In the genomic region with DNA sequence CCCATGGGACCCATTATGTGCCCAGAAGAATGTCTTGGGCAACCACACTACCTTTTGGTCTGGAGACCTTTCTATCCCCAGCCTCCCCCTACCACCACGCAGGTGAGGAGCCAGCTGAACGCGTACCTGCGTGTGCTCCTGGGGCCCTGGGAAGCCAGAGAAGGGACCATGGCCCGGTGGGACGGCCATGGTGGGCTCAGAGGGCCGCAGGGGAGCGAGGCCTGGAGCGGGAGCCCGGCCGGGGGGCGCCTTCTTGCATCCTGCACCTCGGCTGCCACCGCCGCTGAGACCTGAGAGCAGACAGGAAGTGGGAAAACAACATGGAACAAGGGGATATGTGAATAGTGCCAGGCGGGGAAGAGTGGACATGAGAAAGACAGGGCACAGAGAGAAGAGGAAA, we compare ENCODE assay signal across 17 cellular contexts. TPM values are rescaled to one million over a fixed set of nuclear protein-coding genes. Genes with fewer than 3 reads are reported as not detected.
DNase-seq lines count a peak whose midpoint lies in the region; ATAC-seq and TF ChIP-seq lines count a peak whose summit lies in the region.
"Had no signal": no experiment of that assay in that cellular context is flagged by ENCODE, and none has a peak within 500 bp of the region (broad histone marks: within the 10 kb centered on the region; RNA-seq: fewer than 3 reads in every experiment).

No MANE protein-coding gene starts in this region.

- no peak overlapping the region for H3K14ac ChIP-seq in H9 (ENCODE audit: insufficient read depth, low read length)

- H2BK5ac ChIP-seq in H9 (ENCODE audit: insufficient read length, low read length) = no peak overlapping the region

- H2AK5ac ChIP-seq in H9 (ENCODE audit: insufficient read length, low read length) = no peak overlapping the region

- WGBS in H9 (ENCODE audit: extremely low coverage, insufficient read length, low lambda C conversion rate) = no CpG with 5 or more reads among the region's 16 CpGs
- 87 to 90% methylated on average over 16 of the region's 16 CpGs for WGBS in GM23248 (ENCODE audit: low coverage in 1 of 2, low lambda C conversion rate in 2 of 2, missing lambda C conversion rate in 2 of 2), 2 experiments

- H3K36me3 ChIP-seq in CD4-positive, CD25-positive, alpha-beta regulatory T cell (ENCODE audit: control insufficient read depth, insufficient read depth, low read length) = peaks cover 48% of the 10 kb centered on the region
- peaks cover 25% of the 10 kb centered on the region for H3K36me3 ChIP-seq in GM23248 (ENCODE audit: low read depth)

- H3K27me3 ChIP-seq in CD4-positive, CD25-positive, alpha-beta regulatory T cell (ENCODE audit: control insufficient read depth, insufficient read depth, low read length) = no peaks in the 10 kb centered on the region
- H3K27me3 ChIP-seq in H9 (ENCODE audit: insufficient read depth, low read length) (no peaks in the 10 kb centered on the region), GM23248 (replicated peaks; ENCODE audit: insufficient read depth) (no peaks in the 10 kb centered on the region)
- H3K27me3 ChIP-seq: right lobe of liver had no signal

- peaks cover 0 to 2% (median 0%) of the 10 kb centered on the region in 7 donors for H3K9me3 Mint-ChIP-seq in CD4-positive, CD25-positive, alpha-beta regulatory T cell
- H3K9me3 Mint-ChIP-seq in H9 (no peaks in the 10 kb centered on the region), nephron progenitor cell (no peaks in the 10 kb centered on the region)
- H3K9me3 Mint-ChIP-seq in central memory CD8-positive, alpha-beta T cell = no peaks in the 10 kb centered on the region

- H3K27me3 Mint-ChIP-seq in CD4-positive, CD25-positive, alpha-beta regulatory T cell = no peaks in the 10 kb centered on the region
- H3K27me3 Mint-ChIP-seq in H9 (ENCODE audit: low read depth) (no peaks in the 10 kb centered on the region), nephron progenitor cell (ENCODE audit: low read depth, poor library complexity) (no peaks in the 10 kb centered on the region)
- no peaks in the 10 kb centered on the region for H3K27me3 Mint-ChIP-seq in central memory CD8-positive, alpha-beta T cell

- peak overlapping the region in 3 of 4 donors; percentile 77 to 94 (median 82) for H3K4me3 Mint-ChIP-seq in CD4-positive, CD25-positive, alpha-beta regulatory T cell
- H3K4me3 Mint-ChIP-seq in H9 = no peak overlapping the region
- H3K4me3 Mint-ChIP-seq in central memory CD8-positive, alpha-beta T cell = peak overlapping the region; percentile 70
- H3K4me3 Mint-ChIP-seq in nephron progenitor cell = peak overlapping the region; percentile 92

- H3K4ac ChIP-seq in H9 (ENCODE audit: low read depth, low read length) = no peak overlapping the region

- H2BK120ac ChIP-seq in H9 (ENCODE audit: low read depth, low read length, poor library complexity, severe bottlenecking) = no peak overlapping the region

- no peak overlapping the region for H4K8ac ChIP-seq in H9 (replicated peaks; ENCODE audit: insufficient read length, low read depth, low read length)

- no peak for DNase-seq in CD4-positive, CD25-positive, alpha-beta regulatory T cell
- no peak for DNase-seq in H9
- no peak for DNase-seq in central memory CD8-positive, alpha-beta T cell (ENCODE audit: low spot score in 2 of 2)
- no peak for DNase-seq in nephron progenitor cell
- DNase-seq in GM23248 = no peak
- no peak for DNase-seq in Right ventricle myocardium superior
- no peak for DNase-seq in putamen (ENCODE audit: low spot score)
- no peak for DNase-seq in NCI-H2227 (lab: John Stamatoyannopoulos, UW; ENCODE audit: unreplicated experiment)
- DNase-seq: KBM-7, mucosa of descending colon, NCI-H510A, PC-3, right lobe of liver had no signal

- peaks cover 35% of the 10 kb centered on the region for H3K36me3 Mint-ChIP-seq in CD4-positive, CD25-positive, alpha-beta regulatory T cell
- H3K36me3 Mint-ChIP-seq in H9 (ENCODE audit: insufficient read depth in 1 of 3, low read depth in 3 of 3) (peaks cover 19 to 66% (median 49%) of the 10 kb centered on the region in 3 experiments), nephron progenitor cell (ENCODE audit: low read depth) (peaks cover 63% of the 10 kb centered on the region)
- peaks cover 46% of the 10 kb centered on the region for H3K36me3 Mint-ChIP-seq in central memory CD8-positive, alpha-beta T cell (ENCODE audit: insufficient read depth)

- no peaks in the 10 kb centered on the region for H3K79me1 ChIP-seq in H9 (ENCODE audit: insufficient read depth, low read depth, low read length, poor library complexity, severe bottlenecking)

- no peaks in the 10 kb centered on the region for H3K79me2 ChIP-seq in H9 (ENCODE audit: insufficient read depth, low read length)
- H3K79me2 ChIP-seq in GM23248 (ENCODE audit: insufficient read depth) = peaks cover 29% of the 10 kb centered on the region

- in situ Hi-C loops in GM23248 (cut with MboI) = no loop called here

- no peak overlapping the region for H3T11ph ChIP-seq in H9 (ENCODE audit: low read length)

- no peaks in the 10 kb centered on the region for H3K9me2 ChIP-seq in GM23248 (ENCODE audit: insufficient read depth)

- no peak overlapping the region for H3K4me2 ChIP-seq in H9 (ENCODE audit: insufficient read depth, insufficient read length, low read length)
- no peak overlapping the region for H3K4me2 ChIP-seq in GM23248 (ENCODE audit: unreplicated experiment)

- H4K91ac ChIP-seq in H9 (ENCODE audit: insufficient read length, low read depth, low read length) = no peak overlapping the region

- 0 out of 2 replicates have a peak, but pooled peaks cover 8% of the 10 kb centered on the region for H3F3A ChIP-seq in GM23248 (ENCODE audit: insufficient read depth)

- no peak overlapping the region for H4K5ac ChIP-seq in H9 (ENCODE audit: insufficient read length, low read depth, low read length)

- no peak for ATAC-seq in CD4-positive, CD25-positive, alpha-beta regulatory T cell (ENCODE audit: low read depth in 2 of 2)
- ATAC-seq in central memory CD8-positive, alpha-beta T cell (replicated peaks; ENCODE audit: extremely low read depth, poor library complexity, severe bottlenecking) = no peak
- no peak for ATAC-seq in Right ventricle myocardium superior (ENCODE audit: poor library complexity)
- ATAC-seq: mucosa of descending colon, PC-3, right lobe of liver had no signal

- no peak overlapping the region for H3K4me3 ChIP-seq in CD4-positive, CD25-positive, alpha-beta regulatory T cell (ENCODE audit: low read depth, low read length)
- H3K4me3 ChIP-seq in GM23248 = no peak overlapping the region
- H3K4me3 ChIP-seq: mucosa of descending colon, right lobe of liver had no signal

- H3K23ac ChIP-seq in H9 (ENCODE audit: insufficient read length, low read depth, low read length) = no peak overlapping the region

- peaks cover 28% of the 10 kb centered on the region for H3K4me1 ChIP-seq in CD4-positive, CD25-positive, alpha-beta regulatory T cell (ENCODE audit: control insufficient read depth, insufficient read depth, low read length, poor library complexity, severe bottlenecking)
- H3K4me1 ChIP-seq in H9 (ENCODE audit: insufficient read depth, low read length) (no peaks in the 10 kb centered on the region), GM23248 (ENCODE audit: insufficient read depth) (peaks cover 11% of the 10 kb centered on the region; the same call in 1 of the 2 replicates)

- no peaks in the 10 kb centered on the region for H3K9me3 ChIP-seq in CD4-positive, CD25-positive, alpha-beta regulatory T cell (ENCODE audit: control insufficient read depth in 2 of 2, low read length in 2 of 2)
- H3K9me3 ChIP-seq in H9 (ENCODE audit: control insufficient read depth, low read depth, low read length) (no peaks in the 10 kb centered on the region), GM23248 (ENCODE audit: low read depth) (no peaks in the 10 kb centered on the region)
- H3K9me3 ChIP-seq: mucosa of descending colon, right lobe of liver had no signal

- no peak overlapping the region for H2BK12ac ChIP-seq in H9 (ENCODE audit: insufficient read length, low read depth, low read length)

- TF ChIP-seq CTCF in H9 (conservative IDR thresholded peaks at IDR 0.05) = no peak
- no peak for TF ChIP-seq CTCF in nephron progenitor cell (IDR thresholded peaks at IDR 0.05)

- no peaks in the 10 kb centered on the region for H4K20me1 ChIP-seq in H9 (ENCODE audit: control insufficient read depth, insufficient read depth, insufficient read length)
- H4K20me1 ChIP-seq in GM23248 (ENCODE audit: insufficient read depth) = no peaks in the 10 kb centered on the region

- no peak overlapping the region for H3K27ac ChIP-seq in CD4-positive, CD25-positive, alpha-beta regulatory T cell (ENCODE audit: insufficient read depth, low read length, poor library complexity, severe bottlenecking)
- H3K27ac ChIP-seq in H9 (ENCODE audit: insufficient read length, low read depth, low read length) (no peak overlapping the region), GM23248 (no peak overlapping the region)
- H3K27ac ChIP-seq: right lobe of liver had no signal

- peaks cover 5 to 36% (median 28%) of the 10 kb centered on the region in 4 donors for H3K4me1 Mint-ChIP-seq in CD4-positive, CD25-positive, alpha-beta regulatory T cell
- H3K4me1 Mint-ChIP-seq in H9 (peaks cover 18 to 19% of the 10 kb centered on the region in 2 experiments), nephron progenitor cell (peaks cover 41% of the 10 kb centered on the region)
- peaks cover 49% of the 10 kb centered on the region for H3K4me1 Mint-ChIP-seq in central memory CD8-positive, alpha-beta T cell

- intact Hi-C loops in Right ventricle myocardium superior (cut with DNase I) = no loop called here

- H3K9ac ChIP-seq in H9 (ENCODE audit: extremely low read depth, insufficient read length, low read length) = no peak overlapping the region
- H3K9ac ChIP-seq in GM23248 = no peak overlapping the region

- H3K18ac ChIP-seq in H9 (ENCODE audit: insufficient read length, low read depth, low read length) = no peak overlapping the region

- H3K27ac Mint-ChIP-seq in CD4-positive, CD25-positive, alpha-beta regulatory T cell = peak overlapping the region; percentile 26 to 93 (median 88)
- peak overlapping the region in 2 of 3 experiments; percentile 35 to 85; a peak in 3 of 7 replicates for H3K27ac Mint-ChIP-seq in H9
- H3K27ac Mint-ChIP-seq in central memory CD8-positive, alpha-beta T cell (ENCODE audit: low read depth) = peak overlapping the region; percentile 90
- H3K27ac Mint-ChIP-seq in nephron progenitor cell = peak overlapping the region; percentile 69

- no peaks in the 10 kb centered on the region for H3K23me2 ChIP-seq in H9 (ENCODE audit: insufficient read length, low read depth, low read length, poor library complexity, severe bottlenecking)

- no peak overlapping the region for H2BK15ac ChIP-seq in H9 (ENCODE audit: low read depth, low read length)

- no peak overlapping the region for H2BK20ac ChIP-seq in H9 (ENCODE audit: low read depth, low read length, poor library complexity, severe bottlenecking)

- H2AFZ ChIP-seq in H9 (ENCODE audit: low read length) = no peak overlapping the region
- H2AFZ ChIP-seq in GM23248 = no peak overlapping the region

- H3K56ac ChIP-seq in H9 (ENCODE audit: insufficient read length, low read depth, low read length) = no peak overlapping the region

RNA-seq across cellular contexts. Expression of gene DYRK1B, which starts 2.3 kb away (rescaled TPM):
- 32.6 TPM for total RNA-seq in CD4-positive, CD25-positive, alpha-beta regulatory T cell
- polyA plus RNA-seq in CD4-positive, CD25-positive, alpha-beta regulatory T cell = 10 to 100 TPM in 3 of 4 donors, 1 to 10 TPM in 1; 7.2 to 12.8 (median 10.5) TPM
- total RNA-seq in H9 (2021) (13.6 and 14.3 TPM in 2 replicates), Right ventricle myocardium superior (16.8 TPM)
- 9.4 and 11.1 TPM in 2 replicates for total RNA-seq in GM23248 (2014; rRNA removed; shearing (Covaris generic))
- polyA plus RNA-seq in GM23248 (2016; fragmentation: Nextera tagmentation; extraction: Ambion mirVana) = 14.9 and 15.0 TPM in 2 replicates

RNA-seq across cellular contexts. Expression of gene FBL, which starts 14.5 kb away (rescaled TPM):
- total RNA-seq in CD4-positive, CD25-positive, alpha-beta regulatory T cell = 194 TPM
- 100 to 1,000 TPM; 142 to 186 (median 166) TPM for polyA plus RNA-seq in CD4-positive, CD25-positive, alpha-beta regulatory T cell
- total RNA-seq in H9 (2021) (621 and 625 TPM in 2 replicates), Right ventricle myocardium superior (52.9 TPM)
- total RNA-seq in GM23248 (2014; rRNA removed; shearing (Covaris generic)) = 59.3 and 66.9 TPM in 2 replicates
- polyA plus RNA-seq in GM23248 (2016; fragmentation: Nextera tagmentation; extraction: Ambion mirVana) = 61.1 and 63.9 TPM in 2 replicates

RNA-seq across cellular contexts. Expression of gene LEUTX, which starts 53.0 kb away (rescaled TPM):
- not detected for total RNA-seq in CD4-positive, CD25-positive, alpha-beta regulatory T cell
- polyA plus RNA-seq in CD4-positive, CD25-positive, alpha-beta regulatory T cell = not detected
- total RNA-seq in H9 (2021) (not detected in 2 replicates), Right ventricle myocardium superior (not detected)
- total RNA-seq in GM23248 (2014; rRNA removed; shearing (Covaris generic)) = not detected in 2 replicates
- not detected in 2 replicates for polyA plus RNA-seq in GM23248 (2016; fragmentation: Nextera tagmentation; extraction: Ambion mirVana)
- total RNA-seq: activated CD8-positive, alpha-beta memory T cell treated with anti-CD3 and anti-CD28 coated beads for 36 hours; dermis microvascular lymphatic vessel endothelial cell; mucosa of descending colon; PC-3; right lobe of liver; T-helper 2 cell treated with Interferon-gamma antibody and Interleukin-4, amounts not matched to agents 100 ng/mL and 5 ng/mL, for 36 hours had no signal
- polyA plus RNA-seq: BJ had no signal

Comparison
In these comparisons a context has a peak if more than half of its experiments do, and no peak if none do; other contexts are left out.
1. H3K4me3 Mint-ChIP-seq: peak in CD4-positive, CD25-positive, alpha-beta regulatory T cell (3 of 4), central memory CD8-positive, alpha-beta T cell (single experiment) and nephron progenitor cell (single experiment); none in H9 (0 of 2).
2. Peak in every context shown above with its lines, with median percentiles within 50 percentile points of each other: H3K27ac Mint-ChIP-seq.